ENCODE assay signal across 22 cellular contexts in the genomic region with DNA sequence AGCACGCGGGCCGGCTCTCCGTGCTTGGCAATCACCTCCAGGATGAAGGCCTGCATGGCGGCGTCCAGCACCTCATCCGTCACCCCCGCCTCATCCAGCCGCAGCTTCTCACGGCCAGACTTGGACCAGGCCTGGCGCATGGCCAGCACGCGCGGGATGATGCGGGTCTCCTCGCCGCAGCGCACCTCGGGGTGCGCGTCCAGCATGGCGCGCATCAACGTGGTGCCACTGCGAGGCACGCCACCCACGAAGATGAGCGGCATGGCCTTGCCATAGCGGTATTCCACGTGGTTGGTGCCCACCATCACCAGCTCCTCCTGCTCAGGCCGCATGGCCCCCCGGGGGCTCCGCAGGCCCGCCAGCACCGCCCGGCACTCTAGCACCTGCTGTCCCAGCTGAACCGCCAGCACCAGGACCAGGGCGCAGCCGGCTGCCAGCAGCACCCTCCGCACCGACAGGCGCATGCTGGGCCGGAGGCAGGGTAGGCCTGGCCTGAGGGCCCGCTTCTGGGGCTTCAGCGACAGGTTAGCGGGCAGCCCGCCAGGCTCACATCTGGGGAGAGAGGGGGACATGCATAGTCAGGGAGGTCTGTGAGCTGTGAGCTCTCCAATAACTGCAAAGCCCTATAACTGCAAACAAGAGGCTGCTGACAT.
"Had no signal": no experiment of that assay in that cellular context is flagged by ENCODE, and none has a peak within 500 bp of the region (broad histone marks: within the 10 kb centered on the region; RNA-seq: fewer than 3 reads in every experiment).

No MANE protein-coding gene starts in this region.

- H3K27ac ChIP-seq: epithelial cell of prostate, esophagus muscularis mucosa, gastrocnemius medialis, left ventricle myocardium inferior, lower lobe of right lung, neural progenitor cell, parathyroid adenoma, prostate gland, right lobe of liver, testis, tibial nerve had no signal

- ATAC-seq: gastrocnemius medialis; left cardiac atrium; natural killer cell treated with Interleukin-12 subunit alpha and Interleukin-12 subunit beta and Interleukin-15 and Interleukin-18, amount 100 ng/mL, for 72 hours; right lobe of liver; stimulated activated effector memory CD8-positive, alpha-beta T cell treated with anti-CD3 and anti-CD28 coated beads, Interleukin-12 subunit alpha, Interleukin-12 subunit beta, amount 100 ng/mL, for 72 hours had no signal

- H3K4me1 ChIP-seq: neural progenitor cell, parathyroid adenoma, prostate gland, tibial nerve had no signal

- DNase-seq: cortex of kidney; effector memory CD4-positive, alpha-beta T cell; gastrocnemius medialis; heart right ventricle; left cardiac atrium; left ventricle myocardium inferior; lower lobe of right lung; midbrain; occipital lobe; stimulated activated CD4-positive, alpha-beta T cell treated with anti-CD3 and anti-CD28 coated beads, Interleukin-4, amount 100 ng/mL, for 1 hour; stimulated activated CD8-positive, alpha-beta memory T cell treated with anti-CD3 and anti-CD28 coated beads, Interleukin-4, amount 100 ng/mL, for 48 hours; testis had no signal

- FAIRE-seq: keratinocyte had no signal

- H3K9me3 ChIP-seq: esophagus muscularis mucosa, gastrocnemius medialis, heart right ventricle, left ventricle myocardium inferior, lower lobe of right lung, prostate gland, right lobe of liver, testis, tibial nerve had no signal

- H3K27me3 ChIP-seq: esophagus muscularis mucosa, gastrocnemius medialis, heart right ventricle, neural progenitor cell, right lobe of liver, testis, tibial nerve had no signal

- H3K36me3 ChIP-seq: neural progenitor cell, prostate gland had no signal

- H3K9ac ChIP-seq: neural progenitor cell, parathyroid adenoma had no signal

- H3K4me3 ChIP-seq: esophagus muscularis mucosa, gastrocnemius medialis, heart right ventricle, left ventricle myocardium inferior, lower lobe of right lung, neural progenitor cell, prostate gland, right lobe of liver, testis, tibial nerve had no signal

- H3K4me2 ChIP-seq: neural progenitor cell had no signal

- H2AFZ ChIP-seq: neural progenitor cell, parathyroid adenoma had no signal

- H3K79me2 ChIP-seq: parathyroid adenoma had no signal
